35 cellular contexts compared by ENCODE assay signal in genomic region chr10:65041307-65041706, GRCh38.
DNase-seq lines count a peak whose midpoint lies in the region; ATAC-seq, FAIRE-seq and TF ChIP-seq lines count a peak whose summit lies in the region.
"Had no signal": no experiment of that assay in that cellular context is flagged by ENCODE, and none has a peak within 500 bp of the region (broad histone marks: within the 10 kb centered on the region; RNA-seq: fewer than 3 reads in every experiment).

No MANE protein-coding gene starts in this region.

- H3K9ac ChIP-seq in HepG2 (ENCODE audit: insufficient read depth, low read depth, low read length) = no peak overlapping the region
- no peak overlapping the region for H3K9ac ChIP-seq in IMR-90 (ENCODE audit: low read depth, low read length)
- no peak overlapping the region for H3K9ac ChIP-seq in K562 (ENCODE audit: insufficient read depth in 1 of 2, low read depth in 2 of 2, low read length in 2 of 2)
- H3K9ac ChIP-seq: BLaER1; BLaER1 treated with 17β-estradiol and CSF1 and Interleukin-3, amounts not matched to agents 10 nM and 100 nM had no signal

- H3K4me3 ChIP-seq in HepG2 (replicated peaks in 1 of 3; ENCODE audit: insufficient read depth in 1 of 3, low read depth in 2 of 3, low read length in 3 of 3) (no peak overlapping the region), right lobe of liver (no peak overlapping the region), A549 (no peak overlapping the region), IMR-90 (ENCODE audit: insufficient read depth, low read depth, low read length) (no peak overlapping the region), K562 (no peak overlapping the region)
- H3K4me3 ChIP-seq: BLaER1; BLaER1 treated with 17β-estradiol and CSF1 and Interleukin-3, amounts not matched to agents 10 nM and 100 nM had no signal

- CTCF ChIA-PET in HepG2 (lab: Yijun Ruan, JAX; ENCODE audit: low intra/inter-chr PET ratio, low total read pairs) = no interaction called here
- CTCF ChIA-PET in A549 (lab: Yijun Ruan, JAX) = no interaction called here
- CTCF ChIA-PET in IMR-90 (lab: Yijun Ruan, JAX) = no interaction called here
- CTCF ChIA-PET in K562 (lab: Yijun Ruan, JAX; ENCODE audit: low intra/inter-chr PET ratio) = no interaction called here

- H2AK5ac ChIP-seq in IMR-90 (ENCODE audit: low read depth, low read length) = no peak overlapping the region

- intact Hi-C loops in HepG2 (cut with micrococcal nuclease; ENCODE audit: unreplicated experiment) (no loop called here), right lobe of liver (cut with DNase I) (no loop called here), IMR-90 (cut with micrococcal nuclease) (no loop called here), K562 (cut with micrococcal nuclease) (no loop called here)

- H3K27me3 ChIP-seq in HepG2 (ENCODE audit: control insufficient read depth in 1 of 2, insufficient read depth in 2 of 2, low read length in 2 of 2) = no peaks in the 10 kb centered on the region
- no peaks in the 10 kb centered on the region for H3K27me3 ChIP-seq in right lobe of liver
- H3K27me3 ChIP-seq in IMR-90 (ENCODE audit: control insufficient read depth, insufficient read depth, low read length) = no peaks in the 10 kb centered on the region
- no peaks in the 10 kb centered on the region for H3K27me3 ChIP-seq in K562 (ENCODE audit: control insufficient read depth in 2 of 2, insufficient read depth in 2 of 2, low read length in 2 of 2)
- H3K27me3 ChIP-seq: BE2C; BLaER1; BLaER1 treated with 17β-estradiol and CSF1 and Interleukin-3, amounts not matched to agents 10 nM and 100 nM had no signal

- no peak overlapping the region for H2BK15ac ChIP-seq in IMR-90 (ENCODE audit: low read depth, low read length)

- H4K91ac ChIP-seq in IMR-90 (ENCODE audit: insufficient read depth, low read depth, low read length) = no peak overlapping the region

- no peak for TF ChIP-seq RAD21 in HepG2 (CRISPR knock-in tag; IDR thresholded peaks at IDR 0.05)
- no peak for TF ChIP-seq RAD21 in A549 (conservative IDR thresholded peaks at IDR 0.05 in 1 of 2, IDR thresholded peaks at IDR 0.05 in 1 of 2)
- no peak for TF ChIP-seq RAD21 in IMR-90 (IDR thresholded peaks at IDR 0.05; ENCODE audit: low read length)
- no peak for TF ChIP-seq RAD21 in K562 (CRISPR knock-in tag; conservative IDR thresholded peaks at IDR 0.05 in 1 of 2, IDR thresholded peaks at IDR 0.05 in 1 of 2)

- TF ChIP-seq POLR2A in HepG2 (IDR thresholded peaks at IDR 0.05; ENCODE audit: insufficient read depth in 1 of 2, low read depth in 2 of 2, low read length in 2 of 2) (no peak), right lobe of liver (IDR thresholded peaks at IDR 0.05) (no peak), A549 (IDR thresholded peaks at IDR 0.05; ENCODE audit: low read length) (no peak), IMR-90 (IDR thresholded peaks at IDR 0.05; ENCODE audit: low read depth, low read length) (no peak), K562 (conservative IDR thresholded peaks at IDR 0.05) (no peak)

- peaks cover 6 to 49% (median 24%) of the 10 kb centered on the region in 6 donors for H3K9me3 Mint-ChIP-seq in immature natural killer cell
- H3K9me3 Mint-ChIP-seq: CD4-positive, alpha-beta T cell had no signal

- H4K20me1 ChIP-seq in HepG2 (ENCODE audit: insufficient read depth, low read length) (no peaks in the 10 kb centered on the region), IMR-90 (ENCODE audit: insufficient read depth, low read length) (no peaks in the 10 kb centered on the region), K562 (replicated peaks; ENCODE audit: control insufficient read depth, insufficient read depth, low read length) (no peaks in the 10 kb centered on the region)
- H4K20me1 ChIP-seq: BLaER1; BLaER1 treated with 17β-estradiol and CSF1 and Interleukin-3, amounts not matched to agents 10 nM and 100 nM had no signal

- WGBS in HepG2 (ENCODE audit: low lambda C conversion rate) = 0% methylated on average over 1 of the region's 1 CpG
- 63% methylated on average over 1 of the region's 1 CpG for WGBS in right lobe of liver (ENCODE audit: insufficient coverage, low coverage, low lambda C conversion rate, missing lambda C conversion rate)
- WGBS in A549 (ENCODE audit: missing lambda C conversion rate) = 19% methylated on average over 1 of the region's 1 CpG
- WGBS in IMR-90 (ENCODE audit: extremely low coverage in 2 of 2, insufficient read length in 1 of 2), 2 experiments = no CpG with 5 or more reads among the region's 1 CpG
- 0% methylated on average over 1 of the region's 1 CpG for WGBS in K562 (ENCODE audit: insufficient coverage, low coverage, missing lambda C conversion rate)

- no peak overlapping the region for H3K27ac Mint-ChIP-seq in immature natural killer cell
- H3K27ac Mint-ChIP-seq: B cell; CD14-positive monocyte; CD4-positive, alpha-beta memory T cell; CD4-positive, alpha-beta T cell; CD4-positive, CD25-positive, alpha-beta regulatory T cell; CD8-positive, alpha-beta memory T cell; CD8-positive, alpha-beta T cell had no signal

- H2AFZ ChIP-seq in HepG2 (ENCODE audit: low read length) = no peak overlapping the region
- H2AFZ ChIP-seq in IMR-90 (replicated peaks; ENCODE audit: low read length, poor library complexity) = no peak overlapping the region
- H2AFZ ChIP-seq in K562 (ENCODE audit: low read depth, low read length) = no peak overlapping the region

- no peak overlapping the region for H4K8ac ChIP-seq in IMR-90 (ENCODE audit: low read depth in 2 of 2, low read length in 2 of 2)

- no peak overlapping the region for H2AK9ac ChIP-seq in IMR-90 (replicated peaks; ENCODE audit: low read depth, low read length, poor library complexity)

- no peak for FAIRE-seq in HepG2 (lab: Jason Lieb, UNC)
- FAIRE-seq in A549 (lab: Jason Lieb, UNC) = no peak
- FAIRE-seq in K562 (lab: Jason Lieb, UNC) = no peak
- FAIRE-seq: A204.1, D721Med had no signal

- no peaks in the 10 kb centered on the region for H3K4me1 Mint-ChIP-seq in immature natural killer cell
- H3K4me1 Mint-ChIP-seq: B cell; CD14-positive monocyte; CD4-positive, alpha-beta memory T cell; CD4-positive, CD25-positive, alpha-beta regulatory T cell; CD8-positive, alpha-beta memory T cell had no signal

- TF ChIP-seq EP300 in HepG2 (IDR thresholded peaks at IDR 0.05; ENCODE audit: low read depth in 2 of 2, low read length in 2 of 2) = no peak
- no peak for TF ChIP-seq EP300 in HepG2 (CRISPR knock-in tag; IDR thresholded peaks at IDR 0.05; ENCODE audit: borderline replicate concordance)
- no peak for TF ChIP-seq EP300 in A549 (IDR thresholded peaks at IDR 0.05)
- no peak for TF ChIP-seq EP300 in K562 (IDR thresholded peaks at IDR 0.05; ENCODE audit: low read length)

- in situ Hi-C loops in HepG2 (cut with HindIII; ENCODE audit: extremely low pct_ligation_motif_present, low pct_unique_long_range_greater_than_20kb) (no loop called here), IMR-90 (cut with MboI; ENCODE audit: low sequenced_read_pairs) (no loop called here), K562 (cut with MboI) (no loop called here)

- H2BK20ac ChIP-seq in IMR-90 (ENCODE audit: low read depth, low read length) = no peak overlapping the region

- no peak overlapping the region for H3K4me2 ChIP-seq in HepG2 (ENCODE audit: low read depth, low read length)
- H3K4me2 ChIP-seq in A549 = no peak overlapping the region
- H3K4me2 ChIP-seq in IMR-90 (ENCODE audit: low read depth, low read length) = no peak overlapping the region
- no peak overlapping the region for H3K4me2 ChIP-seq in K562 (ENCODE audit: insufficient read depth, low read length)
- H3K4me2 ChIP-seq: BLaER1; BLaER1 treated with 17β-estradiol and CSF1 and Interleukin-3, amounts not matched to agents 10 nM and 100 nM had no signal

- no peak for TF ChIP-seq CTCF in HepG2 (CRISPR knock-in tag; IDR thresholded peaks at IDR 0.05)
- no peak for TF ChIP-seq CTCF in right lobe of liver (IDR thresholded peaks at IDR 0.05)
- no peak for TF ChIP-seq CTCF in A549 (IDR thresholded peaks at IDR 0.05)
- no peak for TF ChIP-seq CTCF in IMR-90 (conservative IDR thresholded peaks at IDR 0.05; ENCODE audit: low read depth, low read length)
- no peak for TF ChIP-seq CTCF in K562 (IDR thresholded peaks at IDR 0.05 in 2 of 3, conservative IDR thresholded peaks at IDR 0.05 in 1 of 3; ENCODE audit: insufficient read depth in 2 of 3, low read depth in 1 of 3, low read length in 3 of 3)

- no peak for DNase-seq in HepG2 (ENCODE audit: low spot score)
- no peak for DNase-seq in right lobe of liver
- DNase-seq in A549 (ENCODE audit: low read depth in 1 of 2, low spot score in 1 of 2) = no peak
- no peak for DNase-seq in IMR-90
- DNase-seq in K562 (ENCODE audit: extremely low read depth in 1 of 4, low spot score in 3 of 4) = no peak
- no peak for DNase-seq in stimulated activated CD8-positive, alpha-beta memory T cell treated with anti-CD3 and anti-CD28 coated beads, Interleukin-4, amount 100 ng/mL, for 48 hours
- no peak for DNase-seq in immature natural killer cell
- DNase-seq in GM19240 (ENCODE audit: insufficient read length, low spot score) = no peak
- DNase-seq: 8988T; ACHN; AML-193; BE2C; C1 segment of cervical spinal cord; Caco-2; Calu3; CD4-positive, alpha-beta memory T cell; CD4-positive, alpha-beta T cell; CD4-positive, CD25-positive, alpha-beta regulatory T cell; CD8-positive, alpha-beta memory T cell; CD8-positive, alpha-beta T cell; COR-L47; DMS 273 treated with DMSO at 0.1 percent for 48 hours; DMS153; DMS79; DMS79 treated with DMSO at 0.1 percent for 48 hours; DND-41; EL had no signal

- no peak overlapping the region for H3K18ac ChIP-seq in IMR-90 (ENCODE audit: low read depth, low read length)

- H3K23ac ChIP-seq in IMR-90 (ENCODE audit: low read depth, low read length) = no peak overlapping the region

- H3K36me3 Mint-ChIP-seq in immature natural killer cell = no peaks in the 10 kb centered on the region
- H3K36me3 Mint-ChIP-seq: CD14-positive monocyte; CD4-positive, alpha-beta memory T cell; CD4-positive, CD25-positive, alpha-beta regulatory T cell; CD8-positive, alpha-beta memory T cell; CD8-positive, alpha-beta T cell had no signal

- H3K27ac ChIP-seq in HepG2 (ENCODE audit: extremely low read length, insufficient read depth, low read length) = no peak overlapping the region
- H3K27ac ChIP-seq in right lobe of liver = no peak overlapping the region
- H3K27ac ChIP-seq in A549 = no peak overlapping the region
- H3K27ac ChIP-seq in IMR-90 (ENCODE audit: insufficient read depth, low read length) = no peak overlapping the region
- no peak overlapping the region for H3K27ac ChIP-seq in K562 (ENCODE audit: extremely low read depth, low read depth, low read length)
- H3K27ac ChIP-seq: 22Rv1; BLaER1; BLaER1 treated with 17β-estradiol and CSF1 and Interleukin-3, amounts not matched to agents 10 nM and 100 nM; C4-2B had no signal

- POLR2A ChIA-PET in HepG2 (lab: Yijun Ruan, JAX) (no interaction called here), A549 (lab: Yijun Ruan, JAX) (no interaction called here), IMR-90 (lab: Charles Lee; ENCODE audit: unreplicated experiment) (no interaction called here), K562 (lab: Yijun Ruan, JAX) (no interaction called here)

- no TSS peak for BruUV-seq in HepG2 (replicated peaks; lab: Mats Ljungman, UMichigan)
- no TSS peak for BruUV-seq in IMR-90 (replicated peaks; lab: Mats Ljungman, UMichigan)
- BruUV-seq in K562 (replicated peaks; lab: Mats Ljungman, UMichigan) = no TSS peak

- dilution Hi-C loops in IMR-90 (cut with HindIII; ENCODE audit: low sequenced_read_pairs, unreplicated experiment) = no loop called here

- no peak overlapping the region for H2BK120ac ChIP-seq in IMR-90 (ENCODE audit: low read depth, low read length)

- H3K4me1 ChIP-seq in HepG2 (ENCODE audit: insufficient read depth, low read length) (no peaks in the 10 kb centered on the region), right lobe of liver (no peaks in the 10 kb centered on the region), A549 (no peaks in the 10 kb centered on the region), IMR-90 (ENCODE audit: control insufficient read depth, insufficient read depth, low read length) (no peaks in the 10 kb centered on the region), K562 (replicated peaks in 1 of 2; ENCODE audit: control insufficient read depth in 2 of 2, insufficient read depth in 2 of 2, low read length in 2 of 2) (no peaks in the 10 kb centered on the region)
- H3K4me1 ChIP-seq: BE2C; BLaER1; BLaER1 treated with 17β-estradiol and CSF1 and Interleukin-3, amounts not matched to agents 10 nM and 100 nM; Caco-2 had no signal

- no peak overlapping the region for H3K4ac ChIP-seq in IMR-90 (ENCODE audit: low read depth, low read length)

- H3K36me3 ChIP-seq in HepG2 (replicated peaks in 1 of 2; ENCODE audit: control insufficient read depth in 1 of 2, insufficient read depth in 2 of 2, low read length in 2 of 2) = no peaks in the 10 kb centered on the region
- no peaks in the 10 kb centered on the region for H3K36me3 ChIP-seq in right lobe of liver
- H3K36me3 ChIP-seq in IMR-90 (ENCODE audit: control insufficient read depth, insufficient read depth, low read length) = no peaks in the 10 kb centered on the region
- H3K36me3 ChIP-seq in K562 (ENCODE audit: control insufficient read depth, insufficient read depth, low read length) = no peaks in the 10 kb centered on the region
- H3K36me3 ChIP-seq: BE2C; BLaER1; BLaER1 treated with 17β-estradiol and CSF1 and Interleukin-3, amounts not matched to agents 10 nM and 100 nM had no signal

- H3K79me2 ChIP-seq in HepG2 (ENCODE audit: insufficient read depth, low read length) = no peaks in the 10 kb centered on the region
- H3K79me2 ChIP-seq in K562 (ENCODE audit: control insufficient read depth, insufficient read depth, low read length) = no peaks in the 10 kb centered on the region

- ATAC-seq in HepG2 (no peak), right lobe of liver (no peak), A549 (no peak), IMR-90 (ENCODE audit: low read depth) (no peak), K562 (no peak)
- ATAC-seq: CD8-positive, alpha-beta T cell had no signal

- no peak overlapping the region for H2BK5ac ChIP-seq in IMR-90 (ENCODE audit: low read depth, low read length, poor library complexity, severe bottlenecking)

- H3K9me3 ChIP-seq in HepG2 (ENCODE audit: low read length) = peaks cover 16% of the 10 kb centered on the region
- H3K9me3 ChIP-seq in right lobe of liver = no peaks in the 10 kb centered on the region
- no peaks in the 10 kb centered on the region; the same call in 2 of the 3 replicates for H3K9me3 ChIP-seq in A549
- H3K9me3 ChIP-seq in IMR-90 (ENCODE audit: control insufficient read depth, insufficient read depth, low read length) = peaks cover 6% of the 10 kb centered on the region; the same call in 1 of the 2 replicates
- no peaks in the 10 kb centered on the region for H3K9me3 ChIP-seq in K562 (replicated peaks; ENCODE audit: control insufficient read depth, insufficient read depth, low read depth, low read length)
- H3K9me3 ChIP-seq: BE2C; BLaER1; BLaER1 treated with 17β-estradiol and CSF1 and Interleukin-3, amounts not matched to agents 10 nM and 100 nM; Caco-2 had no signal

- no peak overlapping the region for H3K56ac ChIP-seq in IMR-90 (ENCODE audit: extremely low read depth, insufficient read depth, low read length)

- H3K27me3 Mint-ChIP-seq in immature natural killer cell (ENCODE audit: low read depth in 3 of 3) = peaks cover 0 to 5% (median 0%) of the 10 kb centered on the region in 3 donors
- H3K27me3 Mint-ChIP-seq: B cell; CD4-positive, alpha-beta memory T cell; CD4-positive, alpha-beta T cell; CD4-positive, CD25-positive, alpha-beta regulatory T cell; CD8-positive, alpha-beta memory T cell had no signal

- no peaks in the 10 kb centered on the region for H3K79me1 ChIP-seq in IMR-90 (ENCODE audit: low read depth in 1 of 2, low read length in 2 of 2)

- H3K14ac ChIP-seq in IMR-90 (replicated peaks; ENCODE audit: low read depth, low read length) = no peak overlapping the region

- H3K4me3 Mint-ChIP-seq in immature natural killer cell = no peak overlapping the region
- H3K4me3 Mint-ChIP-seq: B cell; CD14-positive monocyte; CD4-positive, alpha-beta memory T cell; CD4-positive, alpha-beta T cell; CD4-positive, CD25-positive, alpha-beta regulatory T cell; CD8-positive, alpha-beta memory T cell; CD8-positive, alpha-beta T cell had no signal

- H3K9me1 ChIP-seq in IMR-90 (ENCODE audit: insufficient read depth, low read length) (no peaks in the 10 kb centered on the region), K562 (ENCODE audit: control insufficient read depth, insufficient read depth, low read length) (no peaks in the 10 kb centered on the region)

- H4K5ac ChIP-seq in IMR-90 (ENCODE audit: low read depth, low read length) = no peak overlapping the region

Comparison
In these comparisons a context has a peak if more than half of its experiments do, and no peak if none do; other contexts are left out.
1. Of the 241 proteins assayed by ChIP-seq in both HepG2 and K562: peak only in HepG2: MAFK; only in K562: none; in both: MAFF; in neither: 239.